8 cellular contexts compared by ENCODE assay signal in the genomic region with DNA sequence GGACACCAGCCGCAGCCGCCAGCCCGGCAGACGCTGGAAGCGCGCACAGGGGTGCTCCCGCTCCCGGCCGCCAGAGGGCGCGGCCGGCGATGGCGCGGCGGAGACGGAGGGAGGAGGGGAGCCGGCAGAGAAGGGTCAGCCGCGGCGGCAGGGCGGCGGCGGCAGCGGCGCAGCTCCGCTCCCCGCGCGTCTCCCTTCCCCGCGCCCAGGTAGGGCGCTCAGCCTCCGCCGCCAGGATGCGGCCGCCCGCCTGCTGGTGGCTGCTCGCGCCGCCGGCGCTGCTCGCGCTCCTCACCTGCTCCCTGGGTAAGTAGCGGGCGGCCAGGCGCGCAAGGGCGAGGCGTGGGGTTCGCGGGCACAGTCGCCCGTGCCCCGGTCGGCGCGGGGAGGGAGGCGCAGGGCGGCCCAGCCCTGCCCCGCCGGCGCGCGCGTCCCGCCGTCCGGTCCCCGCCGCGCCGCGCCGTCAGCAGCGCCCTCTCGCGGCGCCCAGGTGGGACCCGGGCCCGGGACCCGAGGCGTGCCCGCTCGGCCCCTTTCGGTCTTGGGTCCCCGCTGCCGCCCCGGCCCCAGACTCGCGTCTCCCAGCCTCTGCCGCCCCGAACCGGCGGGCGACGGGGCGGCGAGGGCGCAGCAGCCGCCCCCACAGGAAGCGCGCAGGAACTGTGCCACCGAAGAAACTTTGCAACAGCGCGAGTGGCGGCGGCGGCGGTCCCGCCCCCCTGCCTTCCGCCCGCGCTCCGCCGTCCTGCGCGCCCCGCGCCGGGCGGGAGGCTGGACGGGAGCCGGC. TPM values are rescaled to one million over a fixed set of nuclear protein-coding genes. Genes with fewer than 3 reads are reported as not detected.
DNase-seq lines count a peak whose midpoint lies in the region; ATAC-seq and TF ChIP-seq lines count a peak whose summit lies in the region.

A gene (plus strand): TSS at position 127 of the 787 bp plus-strand sequence. CDS start 110 bp downstream, at position 237.

- CTCF ChIA-PET in activated CD8-positive, alpha-beta T cell treated with anti-CD3 and anti-CD28 coated beads, Interleukin-2, amount 10 ng/mL, durations not matched to agents 7 days and 5 days (lab: Charles Lee) = interaction anchor here (0.9 to 2.7 kb wide), 15 partner anchors 9 to 227 kb away, joined by 3 to 10 read pairs (median 4); no protein-coding TSS in a partner anchor

- TF ChIP-seq POLR2A in GM19193 (IDR thresholded peaks at IDR 0.05; ENCODE audit: extremely low read depth, insufficient read depth, insufficient read length) = peak; percentile 35

- no peaks in the 10 kb centered on the region for H3K9me3 Mint-ChIP-seq in activated CD8-positive, alpha-beta T cell treated with anti-CD3 and anti-CD28 coated beads, Interleukin-2, amount 10 ng/mL, durations not matched to agents 7 days and 5 days (ENCODE audit: insufficient read depth)

- peak; percentile 86 for ATAC-seq in HG03354 (IDR thresholded peaks at IDR 0.05; ENCODE audit: poor library complexity, severe bottlenecking, unreplicated experiment)
- peak; percentile 86 for ATAC-seq in activated CD8-positive, alpha-beta T cell treated with anti-CD3 and anti-CD28 coated beads, Interleukin-2, amount 10 ng/mL, durations not matched to agents 7 days and 5 days

- DNase-seq in Ammon's horn (ENCODE audit: low spot score) = peak; percentile 77
- peak; percentile 57 for DNase-seq in NCI-H774 (lab: John Stamatoyannopoulos, UW)
- peak; percentile 81 for DNase-seq in activated CD8-positive, alpha-beta T cell treated with anti-CD3 and anti-CD28 coated beads, Interleukin-2, amount 10 ng/mL, durations not matched to agents 7 days and 5 days
- peak; percentile 64 for DNase-seq in effector CD8-positive, alpha-beta T cell (lab: John Stamatoyannopoulos, UW)
- DNase-seq in lung microvascular endothelial cell (ENCODE audit: low read depth in 2 of 2) = peak; percentile 79 to 87
- peak; percentile 59 to 71 (median 70) for DNase-seq in stimulated activated CD4-positive, alpha-beta T cell treated with anti-CD3 and anti-CD28 coated beads, TNF-alpha, amount 100 ng/mL, for 4 hours (ENCODE audit: low read depth in 3 of 3)

- peaks cover 25% of the 10 kb centered on the region for H3K4me1 Mint-ChIP-seq in activated CD8-positive, alpha-beta T cell treated with anti-CD3 and anti-CD28 coated beads, Interleukin-2, amount 10 ng/mL, durations not matched to agents 7 days and 5 days (ENCODE audit: low read depth)

- H3K4me3 Mint-ChIP-seq in activated CD8-positive, alpha-beta T cell treated with anti-CD3 and anti-CD28 coated beads, Interleukin-2, amount 10 ng/mL, durations not matched to agents 7 days and 5 days = peak within 1 kb of the TSS; percentile 78

- H3K36me3 Mint-ChIP-seq in activated CD8-positive, alpha-beta T cell treated with anti-CD3 and anti-CD28 coated beads, Interleukin-2, amount 10 ng/mL, durations not matched to agents 7 days and 5 days (ENCODE audit: low read depth) = no peaks in the 10 kb centered on the region

- POLR2A ChIA-PET in activated CD8-positive, alpha-beta T cell treated with anti-CD3 and anti-CD28 coated beads, Interleukin-2, amount 10 ng/mL, durations not matched to agents 7 days and 5 days (lab: Charles Lee) = interaction anchor here (0.7 kb wide), 1 partner anchor 39 kb away, joined by 3 read pairs; no protein-coding TSS in a partner anchor

- peak within 1 kb of the TSS; percentile 83 for H3K27ac Mint-ChIP-seq in activated CD8-positive, alpha-beta T cell treated with anti-CD3 and anti-CD28 coated beads, Interleukin-2, amount 10 ng/mL, durations not matched to agents 7 days and 5 days

- peaks cover 4% of the 10 kb centered on the region for H3K27me3 Mint-ChIP-seq in activated CD8-positive, alpha-beta T cell treated with anti-CD3 and anti-CD28 coated beads, Interleukin-2, amount 10 ng/mL, durations not matched to agents 7 days and 5 days (ENCODE audit: low read depth)

RNA-seq across cellular contexts. Expression of the gene that starts here (rescaled TPM):
- total RNA-seq in activated CD8-positive, alpha-beta T cell treated with anti-CD3 and anti-CD28 coated beads, Interleukin-2, amount 10 ng/mL, durations not matched to agents 7 days and 5 days = 1 to 10 TPM; 5.0 to 5.5 TPM
- 19.0 and 25.0 TPM in 2 replicates for total RNA-seq in lung microvascular endothelial cell

Comparison
In these comparisons a context has a peak if more than half of its experiments do, and no peak if none do; other contexts are left out.
1. Peak in every context shown above with its lines: DNase-seq and ATAC-seq.